Comparison of ENCODE assay signal across 6 cellular contexts in genomic region chr5:171398660-171399059, GRCh38. TPM values are rescaled to one million over a fixed set of nuclear protein-coding genes. Genes with fewer than 3 reads are reported as not detected.
"Had no signal": no experiment of that assay in that cellular context is flagged by ENCODE, and none has a peak within 500 bp of the region (broad histone marks: within the 10 kb centered on the region; RNA-seq: fewer than 3 reads in every experiment).

No MANE protein-coding gene starts in this region.

RNA-seq across cellular contexts. Expression of gene FGF18, which starts 20.8 kb away (rescaled TPM):
- total RNA-seq: activated CD4-positive, alpha-beta T cell treated with anti-CD3 and anti-CD28 coated beads for 36 hours; bronchial epithelial cell; epithelial cell of proximal tubule; glomerular endothelial cell; smooth muscle cell; T-helper 1 cell treated with Interleukin-12 subunit alpha and Interleukin-12 subunit beta and Interleukin-4 antibody, amounts not matched to agents 30 ng/mL and 1 ng/mL, for 36 hours had no signal
